In genomic region chr6:149962461-149963211, GRCh38 we compare ENCODE assay signal across 9 cellular contexts. TPM values are rescaled to one million over a fixed set of nuclear protein-coding genes. Genes with fewer than 3 reads are reported as not detected.
DNase-seq lines count a peak whose midpoint lies in the region; ATAC-seq and TF ChIP-seq lines count a peak whose summit lies in the region.
"Had no signal": no experiment of that assay in that cellular context is flagged by ENCODE, and none has a peak within 500 bp of the region (broad histone marks: within the 10 kb centered on the region; RNA-seq: fewer than 3 reads in every experiment).

No MANE protein-coding gene starts in this region.

- no TSS peak for BruUV-seq in HCT116 (replicated peaks; lab: Mats Ljungman, UMichigan)

- H3K4me1 ChIP-seq in ACC112 (ENCODE audit: control insufficient read depth, insufficient read depth, low read length, unreplicated experiment) (peaks cover 8% of the 10 kb centered on the region), HCT116 (ENCODE audit: control insufficient read depth in 1 of 2, insufficient read depth in 2 of 2, low read length in 2 of 2) (peaks cover 9 to 22% of the 10 kb centered on the region in 2 experiments; a peak in 3 of 4 replicates)

- no peak for TF ChIP-seq POLR2A in HCT116 (IDR thresholded peaks at IDR 0.05; ENCODE audit: borderline replicate concordance, extremely low read depth, insufficient read depth, insufficient read length)

- H3K36me3 Mint-ChIP-seq in activated naive CD8-positive, alpha-beta T cell: peaks cover 2% of the 10 kb centered on the region

- POLR2A ChIA-PET in HCT116 (lab: Charles Lee) (no interaction called here), HEK293T (lab: Yijun Ruan, JAX) (no interaction called here)

- H2AFZ ChIP-seq in ACC112 (ENCODE audit: low read length, unreplicated experiment) (peak overlapping the region; percentile 92), HCT116 (ENCODE audit: low read depth, low read length, poor library complexity, severe bottlenecking) (peak overlapping the region; percentile 89)

- no peaks in the 10 kb centered on the region for H3K9me3 ChIP-seq in HCT116 (ENCODE audit: control insufficient read depth in 1 of 2, insufficient read depth in 1 of 2, low read depth in 1 of 2, low read length in 2 of 2)

- TF ChIP-seq RAD21 in HCT116 (IDR thresholded peaks at IDR 0.05; ENCODE audit: low read depth): no peak

- peak overlapping the region; percentile 66 for H3K9ac ChIP-seq in HCT116 (ENCODE audit: low read length)

- H3K4me1 Mint-ChIP-seq in activated naive CD8-positive, alpha-beta T cell (ENCODE audit: low read depth): peaks cover 23% of the 10 kb centered on the region

- CTCF ChIA-PET in HCT116 (lab: Charles Lee) (interaction anchor here (1.4 kb wide), 2 partner anchors 10 to 54 kb away, joined by 3 to 4 read pairs; no protein-coding TSS in a partner anchor), HEK293T (lab: Yijun Ruan, JAX) (interaction anchor here (0.6 to 1.3 kb wide), 3 partner anchors 10 to 936 kb away, joined by 3 to 5 read pairs (median 4); no protein-coding TSS in a partner anchor)

- peak overlapping the region; percentile 95 for H3K4me2 ChIP-seq in HCT116 (ENCODE audit: low read length)

- peak overlapping the region; percentile 92 for H3K4me3 Mint-ChIP-seq in activated naive CD8-positive, alpha-beta T cell

- RAD21 ChIA-PET in HCT116 (lab: Charles Lee; ENCODE audit: low non-redundant PET in 1 of 2, low total read pairs in 2 of 2, uncharacterized antibody in 2 of 2, unreplicated experiment in 2 of 2): no interaction called here

- peaks cover 38% of the 10 kb centered on the region for H3K27me3 ChIP-seq in ACC112 (ENCODE audit: insufficient read depth, low read length)
- H3K27me3 ChIP-seq in HCT116 (ENCODE audit: insufficient read depth, low read length): no peaks in the 10 kb centered on the region

- no peaks in the 10 kb centered on the region for H3K9me3 Mint-ChIP-seq in activated naive CD8-positive, alpha-beta T cell (ENCODE audit: low read depth)

- DNase-seq in HCT116 (ENCODE audit: low read depth, low spot score): no peak
- DNase-seq in mesenteric fat pad (ENCODE audit: low spot score): peak; percentile 79
- no peak for DNase-seq in HEK293T (ENCODE audit: extremely low spot score)
- no peak for DNase-seq in AG08396 (ENCODE audit: low spot score)
- DNase-seq in SW 1271 (lab: John Stamatoyannopoulos, UW): no peak

- ATAC-seq in HCT116 (peak; percentile 45), GM18861 (IDR thresholded peaks at IDR 0.05; ENCODE audit: unreplicated experiment) (no peak)

- no peak overlapping the region for H3K27ac Mint-ChIP-seq in activated naive CD8-positive, alpha-beta T cell

- no peaks in the 10 kb centered on the region for H3K36me3 ChIP-seq in ACC112 (ENCODE audit: insufficient read depth, low read length)
- no peaks in the 10 kb centered on the region for H3K36me3 ChIP-seq in HCT116 (ENCODE audit: control insufficient read depth in 1 of 2, insufficient read depth in 2 of 2, low read length in 2 of 2)

- no peak for TF ChIP-seq CTCF in HCT116 (IDR thresholded peaks at IDR 0.05 in 2 of 3, conservative IDR thresholded peaks at IDR 0.05 in 1 of 3; ENCODE audit: borderline replicate concordance in 1 of 3, insufficient read depth in 1 of 3, low read depth in 2 of 3, low read length in 2 of 3)

- no peaks in the 10 kb centered on the region for H4K20me1 ChIP-seq in HCT116 (ENCODE audit: insufficient read depth)

- no peaks in the 10 kb centered on the region for H3K9me2 ChIP-seq in HCT116 (ENCODE audit: insufficient read depth)

- intact Hi-C loops in HCT116 (cut with micrococcal nuclease): no loop called here

- peaks cover 52% of the 10 kb centered on the region for H3K27me3 Mint-ChIP-seq in activated naive CD8-positive, alpha-beta T cell

- H3K4me3 ChIP-seq in ACC112 (ENCODE audit: low read depth, low read length) (no peak overlapping the region; the same call in 1 of the 2 replicates), HCT116 (replicated peaks in 1 of 2; ENCODE audit: low read depth in 1 of 2, low read length in 2 of 2) (peak overlapping the region in 1 of 2 experiments; percentile 59; a peak in 3 of 4 replicates)

- no peaks in the 10 kb centered on the region for H3K79me2 ChIP-seq in ACC112 (ENCODE audit: control insufficient read depth, insufficient read depth, low read length, unreplicated experiment)
- H3K79me2 ChIP-seq in HCT116 (ENCODE audit: insufficient read depth, low read length): no peaks in the 10 kb centered on the region

- no peak overlapping the region for H3K27ac ChIP-seq in ACC112 (ENCODE audit: low read depth, low read length)
- H3K27ac ChIP-seq in HCT116 (ENCODE audit: low read depth, low read length): peak overlapping the region; percentile 53; the same call in 1 of the 2 replicates
- H3K27ac ChIP-seq: HL-60 had no signal

TF ChIP-seq in HCT116, 20 proteins besides CTCF, POLR2A, EP300 and RAD21:
- TF ChIP-seq ATF3 (IDR thresholded peaks at IDR 0.05) (no peak), TCF7L2 (IDR thresholded peaks at IDR 0.05; ENCODE audit: borderline replicate concordance, extremely low read depth, insufficient read depth, insufficient read length) (no peak), ELF1 (IDR thresholded peaks at IDR 0.05; ENCODE audit: borderline replicate concordance, low read depth) (no peak), SIN3A (IDR thresholded peaks at IDR 0.05; ENCODE audit: low read depth) (no peak), YY1 (IDR thresholded peaks at IDR 0.05; ENCODE audit: extremely low read depth, insufficient replicate concordance, low read depth, low read length) (no peak), CBX3 (IDR thresholded peaks at IDR 0.05; ENCODE audit: low read depth) (no peak), POLR2AphosphoS5 (IDR thresholded peaks at IDR 0.05; ENCODE audit: low read depth, low read length) (no peak), MAX (IDR thresholded peaks at IDR 0.05) (no peak), SRF (IDR thresholded peaks at IDR 0.05; ENCODE audit: low read depth) (no peak), ZNF274 (IDR thresholded peaks at IDR 0.05; ENCODE audit: low read depth, low read length) (no peak), SP1 (IDR thresholded peaks at IDR 0.05; ENCODE audit: low read depth) (no peak)

TF ChIP-seq in HEK293T, 16 proteins besides CTCF, POLR2A, EP300 and RAD21:
- TF ChIP-seq HDGF (IDR thresholded peaks at IDR 0.05; ENCODE audit: borderline replicate concordance) (no peak), ARNT (IDR thresholded peaks at IDR 0.05) (no peak), FOXA1 (IDR thresholded peaks at IDR 0.05) (no peak), L3MBTL2 (conservative IDR thresholded peaks at IDR 0.05) (no peak)

RNA-seq across cellular contexts. Expression of gene ULBP1, which starts 1.1 kb away (rescaled TPM):
- total RNA-seq in HCT116 (2021; ENCODE audit: unreplicated experiment) (12.4 TPM), mesenteric fat pad (0.19 TPM)
- polyA plus RNA-seq in HCT116 (2012): 6.2 and 8.7 TPM in 2 replicates

RNA-seq across cellular contexts. Expression of gene ULBP2, which starts 20.8 kb away (rescaled TPM):
- 10.2 TPM for total RNA-seq in HCT116 (2021; ENCODE audit: unreplicated experiment)
- polyA plus RNA-seq in HCT116 (2012): 20.2 and 22.8 TPM in 2 replicates
- total RNA-seq in mesenteric fat pad: 0.96 TPM

RNA-seq across cellular contexts. Expression of gene RAET1G, which starts 39.7 kb away (rescaled TPM):
- 0.37 TPM for total RNA-seq in HCT116 (2021; ENCODE audit: unreplicated experiment)
- 1.3 and 1.5 TPM in 2 replicates for polyA plus RNA-seq in HCT116 (2012)
- 0.51 TPM for total RNA-seq in mesenteric fat pad

Comparison
In these comparisons a context has a peak if more than half of its experiments do, and no peak if none do; other contexts are left out.
1. RNA of gene ULBP1, which starts 1.1 kb away (total RNA-seq): 12.4 TPM in HCT116 (single experiment); 0.19 TPM in mesenteric fat pad (single experiment); every median in the first group is over 10 times any median in the second.